ENCODE assay signal across 9 cellular contexts in genomic region chr18:59852548-59852947, GRCh38.
"Had no signal": no experiment of that assay in that cellular context is flagged by ENCODE, and none has a peak within 500 bp of the region (broad histone marks: within the 10 kb centered on the region; RNA-seq: fewer than 3 reads in every experiment).

No MANE protein-coding gene starts in this region.

- H2AFZ ChIP-seq: GM23248 had no signal

- DNase-seq: GM23248, H7, Karpas-422, KBM-7 had no signal

- H3K36me3 Mint-ChIP-seq: IgD-negative memory B cell had no signal

- FAIRE-seq: HTR-8/SVneo had no signal

- H3K9ac ChIP-seq: GM23248, KMS-11 had no signal

- H3K4me2 ChIP-seq: KMS-11 had no signal

- H3K9me3 ChIP-seq: HAP-1 had no signal

- H3K4me3 ChIP-seq: GM23248, HAP-1 had no signal

- H3K9me3 Mint-ChIP-seq: IgD-negative memory B cell had no signal

- H3K27ac ChIP-seq: GM23248, KMS-11 had no signal

- H3K36me3 ChIP-seq: HAP-1 had no signal

- H3K4me1 ChIP-seq: HAP-1 had no signal

- ATAC-seq: HCT116 had no signal
